9 cellular contexts compared by ENCODE assay signal in genomic region chr15:78317145-78317836, GRCh38. TPM values are rescaled to one million over a fixed set of nuclear protein-coding genes. Genes with fewer than 3 reads are reported as not detected.
DNase-seq lines count a peak whose midpoint lies in the region; ATAC-seq and TF ChIP-seq lines count a peak whose summit lies in the region.
"Had no signal": no experiment of that assay in that cellular context is flagged by ENCODE, and none has a peak within 500 bp of the region (broad histone marks: within the 10 kb centered on the region; RNA-seq: fewer than 3 reads in every experiment).

No MANE protein-coding gene starts in this region.

- WGBS in prostate gland = 68% methylated on average over 8 of the region's 8 CpGs

- no peak for TF ChIP-seq POLR2A in prostate gland (IDR thresholded peaks at IDR 0.05)

- CTCF ChIA-PET in Panc1 (lab: Charles Lee) = interaction anchor here (0.7 kb wide), 1 partner anchor 106 kb away, joined by 6 read pairs; no protein-coding TSS in a partner anchor

- DNase-seq in SHP77 (lab: John Stamatoyannopoulos, UW) (peak; percentile 12 to 24), SHP77 treated with DMSO at 0.1 percent for 48 hours (lab: John Stamatoyannopoulos, UW) (no peak), Panc1 (ENCODE audit: low read depth, low spot score) (no peak), fibroblast of mammary gland (ENCODE audit: low read depth) (peak; percentile 17), retinal pigment epithelial cell (ENCODE audit: low read depth) (no peak), T-helper 17 cell (no peak), prostate gland (ENCODE audit: low spot score) (no peak), T-helper 2 cell (no peak)
- DNase-seq: lower lobe of right lung had no signal

- no peak; the same call in 1 of the 2 replicates for TF ChIP-seq CTCF in Panc1 (IDR thresholded peaks at IDR 0.05)
- TF ChIP-seq CTCF in fibroblast of mammary gland (conservative IDR thresholded peaks at IDR 0.05; ENCODE audit: control insufficient read depth, insufficient read depth, low read depth, low read length) = no peak
- peak; percentile 38 for TF ChIP-seq CTCF in retinal pigment epithelial cell (conservative IDR thresholded peaks at IDR 0.05; ENCODE audit: low read depth, low read length)
- TF ChIP-seq CTCF in prostate gland (IDR thresholded peaks at IDR 0.05) = no peak

- BruUV-seq in Panc1 (replicated peaks; lab: Mats Ljungman, UMichigan) = no TSS peak

- H3K27ac Mint-ChIP-seq in T-helper 17 cell = no peak overlapping the region

- POLR2A ChIA-PET in Panc1 (lab: Charles Lee) = interaction anchor here (0.5 kb wide), 1 partner anchor 37 kb away, joined by 5 read pairs; no protein-coding TSS in a partner anchor

- H3K27ac ChIP-seq in Panc1 (ENCODE audit: low read length) = no peak overlapping the region
- no peak overlapping the region for H3K27ac ChIP-seq in prostate gland
- H3K27ac ChIP-seq: lower lobe of right lung had no signal

- H3K36me3 ChIP-seq in Panc1 (ENCODE audit: control insufficient read depth, insufficient read depth, low read length) (no peaks in the 10 kb centered on the region), prostate gland (no peaks in the 10 kb centered on the region)
- H3K36me3 ChIP-seq: lower lobe of right lung had no signal

- no peaks in the 10 kb centered on the region for H3K27me3 ChIP-seq in Panc1 (ENCODE audit: control insufficient read depth, insufficient read depth, low read length)
- no peaks in the 10 kb centered on the region for H3K27me3 ChIP-seq in prostate gland (replicated peaks; ENCODE audit: insufficient read depth)

- no peak overlapping the region for H3K4me3 Mint-ChIP-seq in T-helper 17 cell

- H3K4me1 ChIP-seq in Panc1 (ENCODE audit: control insufficient read depth, insufficient read depth, low read length) = peaks cover 4% of the 10 kb centered on the region
- no peaks in the 10 kb centered on the region for H3K4me1 ChIP-seq in prostate gland (replicated peaks)
- H3K4me1 ChIP-seq: lower lobe of right lung had no signal

- no peaks in the 10 kb centered on the region for H3K4me1 Mint-ChIP-seq in T-helper 17 cell

- in situ Hi-C loops in Panc1 (cut with HindIII; ENCODE audit: low pct_unique_long_range_greater_than_20kb, low sequenced_read_pairs) = no loop called here

- peaks cover 3% of the 10 kb centered on the region for H3K36me3 Mint-ChIP-seq in T-helper 17 cell (ENCODE audit: low read depth)

- no peak overlapping the region for H3K4me3 ChIP-seq in Panc1 (ENCODE audit: low read depth in 2 of 2, low read length in 2 of 2)
- H3K4me3 ChIP-seq in fibroblast of mammary gland (ENCODE audit: control insufficient read depth, low read depth, low read length) = no peak overlapping the region
- no peak overlapping the region for H3K4me3 ChIP-seq in retinal pigment epithelial cell (ENCODE audit: low read length)
- no peak overlapping the region for H3K4me3 ChIP-seq in prostate gland
- H3K4me3 ChIP-seq: lower lobe of right lung had no signal

- peaks cover 14% of the 10 kb centered on the region for H3K27me3 Mint-ChIP-seq in T-helper 17 cell

- peak; percentile 73 for ATAC-seq in Panc1
- ATAC-seq in T-helper 17 cell = no peak

- H3K9me3 ChIP-seq in Panc1 (ENCODE audit: control insufficient read depth, insufficient read depth, low read depth, low read length) (no peaks in the 10 kb centered on the region), T-helper 17 cell (ENCODE audit: control insufficient read depth, low read length, poor library complexity, severe bottlenecking) (no peaks in the 10 kb centered on the region), prostate gland (no peaks in the 10 kb centered on the region)
- H3K9me3 ChIP-seq: lower lobe of right lung had no signal

- intact Hi-C loops in Panc1 (cut with micrococcal nuclease; ENCODE audit: unreplicated experiment) (no loop called here), prostate gland (cut with DNase I) (no loop called here)

RNA-seq across cellular contexts. Expression of gene SKIC8, which starts 17.9 kb away (rescaled TPM):
- total RNA-seq in Panc1 (2021; ENCODE audit: unreplicated experiment) = 66.3 TPM
- polyA plus RNA-seq in Panc1 (2012; ENCODE audit: insufficient read length) = 62.4 TPM
- total RNA-seq in T-helper 17 cell = 10 to 100 TPM; 24.3 to 24.4 TPM
- 100 to 1,000 TPM in 1 of 2 donors, 10 to 100 TPM in 1; 58.1 to 109 TPM for total RNA-seq in prostate gland

RNA-seq across cellular contexts. Expression of gene CRABP1, which starts 22.9 kb away (rescaled TPM):
- 6.7 TPM for total RNA-seq in Panc1 (2021; ENCODE audit: unreplicated experiment)
- 20.5 TPM for polyA plus RNA-seq in Panc1 (2012; ENCODE audit: insufficient read length)
- not detected for total RNA-seq in T-helper 17 cell
- total RNA-seq in prostate gland = not detected
- total RNA-seq: lower lobe of right lung had no signal

RNA-seq across cellular contexts. Expression of gene DNAJA4, which starts 52.9 kb away (rescaled TPM):
- total RNA-seq in Panc1 (2021; ENCODE audit: unreplicated experiment) (11.1 TPM), T-helper 17 cell (10 to 100 TPM; 28.0 to 30.3 TPM), prostate gland (10 to 100 TPM; 32.1 to 43.7 TPM)
- polyA plus RNA-seq in Panc1 (2012; ENCODE audit: insufficient read length) = 13.0 TPM

Comparison
In these comparisons a context has a peak if more than half of its experiments do, and no peak if none do; other contexts are left out.
1. DNase-seq: peak in SHP77 (2 of 2) and fibroblast of mammary gland (single experiment); none in SHP77 treated with DMSO at 0.1 percent for 48 hours (single experiment), Panc1 (single experiment), retinal pigment epithelial cell (single experiment), T-helper 17 cell (0 of 3), prostate gland (single experiment) and T-helper 2 cell (0 of 5).